Comparison of ENCODE assay signal across 26 cellular contexts in genomic region chr2:36769106-36769505, GRCh38.
"Had no signal": no experiment of that assay in that cellular context is flagged by ENCODE, and none has a peak within 500 bp of the region (broad histone marks: within the 10 kb centered on the region; RNA-seq: fewer than 3 reads in every experiment).

No MANE protein-coding gene starts in this region.

- H3K36me3 ChIP-seq: colonic mucosa, esophagus muscularis mucosa, gastroesophageal sphincter, heart left ventricle, ovary, spleen, thoracic aorta, tibial nerve, upper lobe of left lung had no signal

- H3K4me1 ChIP-seq: colonic mucosa, esophagus muscularis mucosa, foreskin keratinocyte, gastroesophageal sphincter, heart left ventricle, psoas muscle, spleen, tibial nerve, upper lobe of left lung had no signal

- H3K27me3 Mint-ChIP-seq: dendritic cell treated with granulocyte-macrophage colony-stimulating factor and Interleukin-4, amounts not matched to agents 40 ng/mL and 50 ng/mL, for 4 days had no signal

- H3K27ac Mint-ChIP-seq: dendritic cell treated with granulocyte-macrophage colony-stimulating factor and Interleukin-4, amounts not matched to agents 40 ng/mL and 50 ng/mL, for 4 days; memory B cell; natural killer cell; stimulated activated memory B cell treated with anti-CD40 and anti-IgM and Interleukin-4, amounts not matched to agents 10 μg/mL and 1 μg/mL and 100 μg/mL, for 72 hours had no signal

- H3K36me3 Mint-ChIP-seq: natural killer cell had no signal

- DNase-seq: colonic mucosa; effector CD8-positive, alpha-beta T cell; foreskin keratinocyte; heart left ventricle; kidney; natural killer cell; occipital lobe; ovary; posterior cingulate gyrus; psoas muscle; right cardiac atrium; spleen; stimulated activated CD4-positive, alpha-beta T cell treated with anti-CD3 and anti-CD28 coated beads, Interleukin-4, amount 100 ng/mL, for 4 hours; stimulated activated naive CD8-positive, alpha-beta T cell treated with anti-CD3 and anti-CD28 coated beads, Interleukin-15, Interleukin-2, amounts not matched to agents 100 U/mL and 50 U/mL, for 24 hours; substantia nigra; upper lobe of left lung had no signal

- H3K4me3 ChIP-seq: colonic mucosa, esophagus muscularis mucosa, gastroesophageal sphincter, heart left ventricle, hepatocyte, lung, ovary, psoas muscle, skin epidermis, spleen, thoracic aorta, tibial nerve, upper lobe of left lung had no signal

- H3K9me3 ChIP-seq: colonic mucosa, esophagus muscularis mucosa, gastroesophageal sphincter, heart left ventricle, ovary, psoas muscle, thoracic aorta, tibial nerve, upper lobe of left lung had no signal

- H3K27ac ChIP-seq: colonic mucosa, esophagus muscularis mucosa, foreskin keratinocyte, gastroesophageal sphincter, heart left ventricle, hepatocyte, ovary, psoas muscle, skin epidermis, spleen, thoracic aorta, tibial nerve, upper lobe of left lung had no signal

- H3K4me1 Mint-ChIP-seq: memory B cell; stimulated activated memory B cell treated with anti-CD40 and anti-IgM and Interleukin-4, amounts not matched to agents 10 μg/mL and 1 μg/mL and 100 μg/mL, for 72 hours had no signal

- H3K4me3 Mint-ChIP-seq: dendritic cell treated with granulocyte-macrophage colony-stimulating factor and Interleukin-4, amounts not matched to agents 40 ng/mL and 50 ng/mL, for 4 days; memory B cell; natural killer cell; stimulated activated memory B cell treated with anti-CD40 and anti-IgM and Interleukin-4, amounts not matched to agents 10 μg/mL and 1 μg/mL and 100 μg/mL, for 72 hours had no signal

- H3K27me3 ChIP-seq: colonic mucosa, esophagus muscularis mucosa, foreskin keratinocyte, gastroesophageal sphincter, heart left ventricle, hepatocyte, ovary, spleen, tibial nerve, upper lobe of left lung had no signal
